Comparison of ENCODE assay signal across 8 cellular contexts in genomic region chr3:69120879-69121464, GRCh38. TPM values are rescaled to one million over a fixed set of nuclear protein-coding genes. Genes with fewer than 3 reads are reported as not detected.
DNase-seq lines count a peak whose midpoint lies in the region; ATAC-seq and TF ChIP-seq lines count a peak whose summit lies in the region.

No MANE protein-coding gene starts in this region.

- H3K79me2 ChIP-seq in KMS-11 (ENCODE audit: insufficient read depth, low read depth), result no peaks in the 10 kb centered on the region

- DNase-seq in DMS114 treated with DMSO at 0.1 percent for 48 hours (lab: John Stamatoyannopoulos, UW; ENCODE audit: unreplicated experiment) (peak; percentile 21), SHP77 (lab: John Stamatoyannopoulos, UW) (peak; percentile 44 to 69), glomerular endothelial cell (ENCODE audit: extremely low read depth, low read depth, low spot score) (peak; percentile 69), prostate gland (ENCODE audit: low spot score) (peak; percentile 82), vagina (ENCODE audit: extremely low spot score in 2 of 2) (no peak)
- DNase-seq in activated effector memory CD4-positive, alpha-beta T cell treated with anti-CD3 and anti-CD28 coated beads, Interleukin-2, amount 50 U/mL, for 16 hours, result peak; percentile 91

- H3K27me3 ChIP-seq in KMS-11 (ENCODE audit: insufficient read depth, low read depth) (no peaks in the 10 kb centered on the region), prostate gland (replicated peaks; ENCODE audit: insufficient read depth) (no peaks in the 10 kb centered on the region), vagina (no peaks in the 10 kb centered on the region)

- peak; percentile 90 for ATAC-seq in GM21423 (IDR thresholded peaks at IDR 0.05; ENCODE audit: unreplicated experiment)

- H3K9ac ChIP-seq in KMS-11, result no peak overlapping the region

- intact Hi-C loops in prostate gland (cut with DNase I), result loop anchor here (5.0 kb wide), 2 partner anchors 186 to 306 kb away; no protein-coding TSS in a partner anchor
- intact Hi-C loops in vagina (cut with DNase I), result no loop called here

- H2AFZ ChIP-seq in KMS-11 (ENCODE audit: low read depth), result peak overlapping the region; percentile 44

- H3K9me3 ChIP-seq in prostate gland (no peaks in the 10 kb centered on the region), vagina (no peaks in the 10 kb centered on the region)

- TF ChIP-seq POLR2A in prostate gland (IDR thresholded peaks at IDR 0.05) (no peak), vagina (IDR thresholded peaks at IDR 0.05) (no peak)

- WGBS in prostate gland, result 0% methylated on average over 1 of the region's 1 CpG

- H3K4me1 ChIP-seq in KMS-11 (ENCODE audit: low read depth, poor library complexity, severe bottlenecking) (peaks cover 11% of the 10 kb centered on the region), prostate gland (replicated peaks) (no peaks in the 10 kb centered on the region), vagina (peaks cover 10% of the 10 kb centered on the region)

- no peak overlapping the region for H3K27ac ChIP-seq in KMS-11
- no peak overlapping the region for H3K27ac ChIP-seq in prostate gland
- peak overlapping the region; percentile 32 for H3K27ac ChIP-seq in vagina

- H3K4me3 ChIP-seq in KMS-11 (IDR thresholded peaks at IDR 0.05; ENCODE audit: insufficient read depth, low read depth, low read length), result no peak overlapping the region
- no peak overlapping the region for H3K4me3 ChIP-seq in prostate gland
- no peak overlapping the region for H3K4me3 ChIP-seq in vagina

- no peaks in the 10 kb centered on the region for H3K36me3 ChIP-seq in KMS-11 (ENCODE audit: insufficient read depth)
- no peaks in the 10 kb centered on the region for H3K36me3 ChIP-seq in prostate gland
- H3K36me3 ChIP-seq in vagina, result no peaks in the 10 kb centered on the region

- H3K4me2 ChIP-seq in KMS-11, result no peak overlapping the region

- H4K20me1 ChIP-seq in KMS-11 (ENCODE audit: insufficient read depth), result no peaks in the 10 kb centered on the region

- TF ChIP-seq CTCF in KMS-11 (conservative IDR thresholded peaks at IDR 0.05; ENCODE audit: low read depth, low read length), result peak; percentile 73
- TF ChIP-seq CTCF in prostate gland (IDR thresholded peaks at IDR 0.05), result peak; percentile 62 to 84 (median 81)
- TF ChIP-seq CTCF in vagina (IDR thresholded peaks at IDR 0.05), result peak; percentile 59 to 92 (median 86)

RNA-seq across cellular contexts. Expression of gene LMOD3, which starts 1.4 kb away (rescaled TPM):
- not detected in 2 replicates for total RNA-seq in glomerular endothelial cell
- under 1 TPM in 1 of 2 donors, not detected in 1; 0.50 TPM for total RNA-seq in prostate gland
- total RNA-seq in vagina, result not detected

RNA-seq across cellular contexts. Expression of gene ARL6IP5, which starts 36.2 kb away (rescaled TPM):
- total RNA-seq in glomerular endothelial cell (115 and 128 TPM in 2 replicates), prostate gland (100 to 1,000 TPM; 102 to 169 TPM), vagina (86.9 TPM)

RNA-seq across cellular contexts. Expression of gene UBA3, which starts 40.8 kb away (rescaled TPM):
- total RNA-seq in glomerular endothelial cell (48.8 and 51.7 TPM in 2 replicates), prostate gland (10 to 100 TPM; 45.5 to 50.6 TPM), vagina (84.7 TPM)

Comparison
In these comparisons a context has a peak if more than half of its experiments do, and no peak if none do; other contexts are left out.
1. DNase-seq: peak in DMS114 treated with DMSO at 0.1 percent for 48 hours (single experiment), SHP77 (2 of 2), activated effector memory CD4-positive, alpha-beta T cell treated with anti-CD3 and anti-CD28 coated beads, Interleukin-2, amount 50 U/mL, for 16 hours (single experiment), glomerular endothelial cell (single experiment) and prostate gland (single experiment); none in vagina (0 of 2).
2. Peak in every context shown above with its lines, with median percentiles within 50 percentile points of each other: CTCF ChIP-seq.